In the genomic region with DNA sequence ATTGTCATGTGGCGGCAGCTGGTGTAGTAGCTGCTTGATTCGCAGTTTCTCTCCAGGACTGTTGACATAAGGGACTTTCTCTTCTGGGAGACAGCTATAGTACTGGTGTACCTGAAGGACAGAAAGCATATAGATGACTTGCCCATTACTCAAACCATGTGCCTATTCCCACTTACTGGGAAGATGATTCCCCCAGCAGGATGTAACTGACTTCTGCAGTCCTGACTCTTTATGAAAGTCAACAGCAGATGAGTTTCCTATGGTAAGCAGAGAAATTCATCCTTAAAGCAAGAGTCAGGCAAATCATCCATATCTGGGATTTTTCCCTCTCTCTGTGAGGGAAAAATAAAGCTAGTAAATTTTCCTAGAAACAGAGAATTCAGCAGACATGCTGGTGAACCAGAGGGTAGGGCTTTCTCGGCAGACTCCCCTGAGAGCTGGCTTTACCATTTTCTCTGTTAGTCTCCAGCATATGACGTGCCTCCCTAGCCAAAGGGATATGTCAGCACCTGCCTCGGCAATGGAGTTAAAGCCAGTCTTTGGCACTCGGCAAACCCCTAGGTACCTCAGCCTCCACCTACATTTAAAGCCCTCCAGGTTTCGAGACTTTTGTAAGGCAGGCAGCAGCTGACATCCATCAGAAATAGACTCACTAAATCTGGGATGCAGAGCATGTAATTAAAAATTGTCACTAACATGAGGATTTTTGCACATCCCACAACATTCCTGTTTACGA, we compare ENCODE assay signal across 1 cellular context.
TF ChIP-seq lines count a peak whose summit lies in the region.

No MANE protein-coding gene starts in this region.

TF ChIP-seq in IMR-90, 13 proteins besides CTCF, POLR2A, EP300 and RAD21 (continued from another document):
- TF ChIP-seq, protein P1, sequence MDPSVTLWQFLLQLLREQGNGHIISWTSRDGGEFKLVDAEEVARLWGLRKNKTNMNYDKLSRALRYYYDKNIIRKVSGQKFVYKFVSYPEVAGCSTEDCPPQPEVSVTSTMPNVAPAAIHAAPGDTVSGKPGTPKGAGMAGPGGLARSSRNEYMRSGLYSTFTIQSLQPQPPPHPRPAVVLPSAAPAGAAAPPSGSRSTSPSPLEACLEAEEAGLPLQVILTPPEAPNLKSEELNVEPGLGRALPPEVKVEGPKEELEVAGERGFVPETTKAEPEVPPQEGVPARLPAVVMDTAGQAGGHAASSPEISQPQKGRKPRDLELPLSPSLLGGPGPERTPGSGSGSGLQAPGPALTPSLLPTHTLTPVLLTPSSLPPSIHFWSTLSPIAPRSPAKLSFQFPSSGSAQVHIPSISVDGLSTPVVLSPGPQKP (IDR thresholded peaks at IDR 0.05; ENCODE audit: borderline replicate concordance, low read depth, low read length), result no peak
- TF ChIP-seq CEBPB (IDR thresholded peaks at IDR 0.05; ENCODE audit: low read depth, low read length), result no peak
